In genomic region chr12:89350260-89350659, GRCh38 we compare ENCODE assay signal across 1 cellular context.
TF ChIP-seq lines count a peak whose summit lies in the region.

No MANE protein-coding gene starts in this region.

TF ChIP-seq in WTC11, 78 proteins besides CTCF, POLR2A, EP300 and RAD21 (continued from another document):
- TF ChIP-seq ZNF532 (CRISPR knock-in tag; IDR thresholded peaks at IDR 0.05; ENCODE audit: borderline replicate concordance) (no peak), ZNF317 (CRISPR knock-in tag; IDR thresholded peaks at IDR 0.05; ENCODE audit: borderline replicate concordance, low read depth) (no peak)
TF ChIP-seq in WTC11: peak in this region for 0.
